ENCODE assay signal across 1 cellular context in genomic region chr3:122560680-122561079, GRCh38.
TF ChIP-seq lines count a peak whose summit lies in the region.

No MANE protein-coding gene starts in this region.

TF ChIP-seq in IMR-90, 13 proteins besides CTCF, POLR2A, EP300 and RAD21 (continued from another document):
- peak; percentile 76 for TF ChIP-seq SMC3 (IDR thresholded peaks at IDR 0.05; ENCODE audit: low read depth, low read length)
